In genomic region chr3:61884794-61885193, GRCh38 we compare ENCODE assay signal across 28 cellular contexts.
"Had no signal": no experiment of that assay in that cellular context is flagged by ENCODE, and none has a peak within 500 bp of the region (broad histone marks: within the 10 kb centered on the region; RNA-seq: fewer than 3 reads in every experiment).

No MANE protein-coding gene starts in this region.

- H3K4me3 ChIP-seq: neural progenitor cell, ovary, psoas muscle, skin epidermis, smooth muscle cell, spleen, suprapubic skin, testis, tibial artery, transverse colon, upper lobe of right lung, uterus had no signal

- H2AFZ ChIP-seq: neural progenitor cell, parathyroid adenoma had no signal

- H3K27ac ChIP-seq: neural progenitor cell, ovary, parathyroid adenoma, psoas muscle, skin epidermis, spleen, suprapubic skin, testis, tibial artery, transverse colon, upper lobe of right lung, uterus had no signal

- DNase-seq: natural killer cell; occipital lobe; ovary; posterior cingulate gyrus; psoas muscle; right cardiac atrium; spleen; stimulated activated CD4-positive, alpha-beta T cell treated with anti-CD3 and anti-CD28 coated beads, Interleukin-12 subunit alpha, Interleukin-12 subunit beta, amount 100 ng/mL, for 4 hours; stimulated activated CD4-positive, alpha-beta T cell treated with anti-CD3 and anti-CD28 coated beads, Interleukin-1b, Interleukin-23, amount 100 ng/mL, for 48 hours; stimulated activated CD4-positive, alpha-beta T cell treated with anti-CD3 and anti-CD28 coated beads, Interleukin-4, amount 100 ng/mL, for 1 hour; stimulated activated CD4-positive, alpha-beta T cell treated with anti-CD3 and anti-CD28 coated beads, Interleukin-4, amount 100 ng/mL, for 4 hours; stimulated activated CD8-positive, alpha-beta memory T cell treated with anti-CD3 and anti-CD28 coated beads, Interleukin-4, amount 100 ng/mL, for 48 hours; stimulated activated naive CD4-positive, alpha-beta T cell; stimulated activated naive CD8-positive, alpha-beta T cell treated with anti-CD3 and anti-CD28 coated beads, Interleukin-15, amount 100 ng/mL, for 72 hours; stimulated activated naive CD8-positive, alpha-beta T cell treated with anti-CD3 and anti-CD28 coated beads, Interleukin-15, Interleukin-2, amounts not matched to agents 100 U/mL and 50 U/mL, for 24 hours; substantia nigra; testis; tibial artery; transverse colon; upper lobe of right lung; uterus had no signal

- H3K9me3 ChIP-seq: ovary, psoas muscle, spleen, suprapubic skin, testis, tibial artery, transverse colon, upper lobe of right lung, uterus had no signal

- H3K36me3 ChIP-seq: neural progenitor cell, ovary, spleen, suprapubic skin, tibial artery, transverse colon, upper lobe of right lung, uterus had no signal

- H3K9ac ChIP-seq: neural progenitor cell, parathyroid adenoma had no signal

- ATAC-seq: natural killer cell; psoas muscle; right cardiac atrium; sciatic nerve; stimulated activated memory B cell treated with anti-CD40 and anti-IgM and Interleukin-4, amounts not matched to agents 10 μg/mL and 1 μg/mL and 100 μg/mL, for 72 hours; stimulated activated naive CD8-positive, alpha-beta T cell treated with anti-CD3 and anti-CD28 coated beads, Interleukin-15, Interleukin-2, amounts not matched to agents 100 U/mL and 50 U/mL, for 24 hours; upper lobe of right lung had no signal

- H3K27me3 ChIP-seq: neural progenitor cell, ovary, spleen, suprapubic skin, testis, tibial artery, transverse colon, upper lobe of right lung, uterus had no signal

- H3K4me2 ChIP-seq: neural progenitor cell, smooth muscle cell had no signal

- H3K4me1 ChIP-seq: parathyroid adenoma, spleen, suprapubic skin, upper lobe of right lung, uterus had no signal
